ENCODE assay signal across 17 cellular contexts in genomic region chr3:194081826-194082225, GRCh38. TPM values are rescaled to one million over a fixed set of nuclear protein-coding genes. Genes with fewer than 3 reads are reported as not detected.
"Had no signal": no experiment of that assay in that cellular context is flagged by ENCODE, and none has a peak within 500 bp of the region (broad histone marks: within the 10 kb centered on the region; RNA-seq: fewer than 3 reads in every experiment).

No MANE protein-coding gene starts in this region.

- H3K79me2 ChIP-seq: hepatocyte had no signal

- H3K9me3 ChIP-seq: left ventricle myocardium inferior, neutrophil, sigmoid colon had no signal

- H3K27me3 ChIP-seq: hepatocyte, sigmoid colon had no signal

- H3K27ac ChIP-seq: hepatocyte, neutrophil, sigmoid colon, skin epidermis had no signal

- H3K36me3 ChIP-seq: left ventricle myocardium inferior, neutrophil, sigmoid colon had no signal

- H3K4me2 ChIP-seq: hepatocyte had no signal

- H2AFZ ChIP-seq: hepatocyte had no signal

- DNase-seq: cortex of kidney; dorsolateral prefrontal cortex; effector CD8-positive, alpha-beta T cell; foreskin melanocyte; head of caudate nucleus; kidney; left cardiac atrium; left ventricle myocardium inferior; mesendoderm; naive thymus-derived CD4-positive, alpha-beta T cell; nephron progenitor cell; sigmoid colon; stimulated activated naive CD4-positive, alpha-beta T cell had no signal

- H3K4me3 ChIP-seq: dorsolateral prefrontal cortex, hepatocyte, left ventricle myocardium inferior, lung, sigmoid colon, skin epidermis had no signal

RNA-seq across cellular contexts. Expression of gene HES1, which starts 54.1 kb away (rescaled TPM):
- polyA plus RNA-seq: naive thymus-derived CD4-positive, alpha-beta T cell had no signal
